1 cellular context compared by ENCODE assay signal in genomic region chr7:150336746-150337145, GRCh38.
TF ChIP-seq lines count a peak whose summit lies in the region.

No MANE protein-coding gene starts in this region.

TF ChIP-seq in K562, 482 proteins besides CTCF, POLR2A, EP300 and RAD21:
- TF ChIP-seq POLR2G (IDR thresholded peaks at IDR 0.05; ENCODE audit: low read depth, low read length): 0 out of 2 replicates have a peak, but pooled peaks have one; percentile 37
- TF ChIP-seq ZNF280B (CRISPR knock-in tag; IDR thresholded peaks at IDR 0.05): no peak
- TF ChIP-seq SIN3B (IDR thresholded peaks at IDR 0.05; ENCODE audit: low read depth): no peak
- no peak for TF ChIP-seq XRCC5 (IDR thresholded peaks at IDR 0.05; ENCODE audit: low read depth, low read length)
- TF ChIP-seq ZBTB33 (CRISPR knock-in tag; IDR thresholded peaks at IDR 0.05): 0 out of 2 replicates have a peak, but pooled peaks have one; percentile 35
- TF ChIP-seq SREBF1 (IDR thresholded peaks at IDR 0.05; ENCODE audit: borderline replicate concordance, low read depth, low read length): no peak
- TF ChIP-seq MCM5 (IDR thresholded peaks at IDR 0.05; ENCODE audit: low read depth): no peak
- TF ChIP-seq SAP30 (IDR thresholded peaks at IDR 0.05; ENCODE audit: borderline replicate concordance, insufficient read depth, low read depth, low read length, poor library complexity, severe bottlenecking): no peak
- no peak for TF ChIP-seq ZNF589 (CRISPR knock-in tag; IDR thresholded peaks at IDR 0.05; ENCODE audit: low read depth)
